Comparison of ENCODE assay signal across 1 cellular context in genomic region chr2:227765788-227766187, GRCh38.
TF ChIP-seq lines count a peak whose summit lies in the region.

No MANE protein-coding gene starts in this region.

TF ChIP-seq in HCT116, 20 proteins besides CTCF, POLR2A, EP300 and RAD21:
- TF ChIP-seq POLR2AphosphoS5 (IDR thresholded peaks at IDR 0.05; ENCODE audit: low read depth, low read length): no peak
- no peak for TF ChIP-seq JUND (IDR thresholded peaks at IDR 0.05)
- TF ChIP-seq CBX3 (IDR thresholded peaks at IDR 0.05; ENCODE audit: low read depth): no peak
- no peak for TF ChIP-seq REST (IDR thresholded peaks at IDR 0.05; ENCODE audit: low read depth)
- TF ChIP-seq EZH2 (IDR thresholded peaks at IDR 0.05): no peak
- no peak for TF ChIP-seq ELF1 (IDR thresholded peaks at IDR 0.05; ENCODE audit: borderline replicate concordance, low read depth)
- TF ChIP-seq ZNF274 (IDR thresholded peaks at IDR 0.05; ENCODE audit: low read depth, low read length): no peak
- TF ChIP-seq SP1 (IDR thresholded peaks at IDR 0.05; ENCODE audit: low read depth): no peak
- no peak for TF ChIP-seq SIN3A (IDR thresholded peaks at IDR 0.05; ENCODE audit: low read depth)
- no peak for TF ChIP-seq CEBPB (IDR thresholded peaks at IDR 0.05; ENCODE audit: low read depth)
- no peak for TF ChIP-seq TCF7L2 (IDR thresholded peaks at IDR 0.05; ENCODE audit: borderline replicate concordance, extremely low read depth, insufficient read depth, insufficient read length)
- TF ChIP-seq ZFX (IDR thresholded peaks at IDR 0.05): no peak
- TF ChIP-seq ATF3 (IDR thresholded peaks at IDR 0.05): no peak
- no peak for TF ChIP-seq ZBTB33 (IDR thresholded peaks at IDR 0.05; ENCODE audit: extremely low read depth, insufficient replicate concordance, low read length)
- no peak for TF ChIP-seq MAX (IDR thresholded peaks at IDR 0.05)
- TF ChIP-seq EGR1 (IDR thresholded peaks at IDR 0.05; ENCODE audit: low read depth): no peak
TF ChIP-seq in HCT116: peak in this region for 0.
